8 cellular contexts compared by ENCODE assay signal in genomic region chr3:72255736-72256559, GRCh38.
A peak's percentile ranks its signal among the peaks of the same experiment; 100 is the strongest.
DNase-seq lines count a peak whose midpoint lies in the region; ATAC-seq and TF ChIP-seq lines count a peak whose summit lies in the region.

No MANE protein-coding gene starts in this region.

- TF ChIP-seq EP300 in upper lobe of left lung (IDR thresholded peaks at IDR 0.05), result no peak

- H3K4me1 ChIP-seq in upper lobe of left lung, result peaks cover 14 to 33% (median 27%) of the 10 kb centered on the region in 4 donors

- no peaks in the 10 kb centered on the region for H3K36me3 ChIP-seq in upper lobe of left lung

- ATAC-seq in left colon (peak; percentile 99), upper lobe of left lung (ENCODE audit: low FRiP score in 2 of 2) (peak; percentile 34 to 56), GM18858 (IDR thresholded peaks at IDR 0.05; ENCODE audit: unreplicated experiment) (no peak), GM19455 (IDR thresholded peaks at IDR 0.05; ENCODE audit: unreplicated experiment) (no peak)

- H3K9me3 ChIP-seq in upper lobe of left lung, result no peaks in the 10 kb centered on the region

- DNase-seq in NCI-H1436 (lab: John Stamatoyannopoulos, UW) (peak; percentile 52), NCI-H1436 treated with DMSO at 0.1 percent for 48 hours (lab: John Stamatoyannopoulos, UW) (no peak), NCI-H2107 treated with DMSO at 0.1 percent for 48 hours (lab: John Stamatoyannopoulos, UW; ENCODE audit: unreplicated experiment) (peak; percentile 72), left colon (peak; percentile 83 to 86), upper lobe of left lung (peak; percentile 56 to 66)

- no peaks in the 10 kb centered on the region for H3K27me3 ChIP-seq in upper lobe of left lung

- WGBS in upper lobe of left lung, 2 donors, result 21 to 25% methylated on average over 7 to 14 of the region's 14 CpGs

- intact Hi-C loops in left colon (cut with DNase I, micrococcal nuclease), result no loop called here

- H3K27ac ChIP-seq in angular gyrus (ENCODE audit: low read depth, low read length) (peak overlapping the region; percentile 65), upper lobe of left lung (peak overlapping the region; percentile 28 to 69 (median 59))

- TF ChIP-seq POLR2A in upper lobe of left lung (IDR thresholded peaks at IDR 0.05), result no peak

- H3K4me3 ChIP-seq in upper lobe of left lung, result no peak overlapping the region

- TF ChIP-seq CTCF in upper lobe of left lung (IDR thresholded peaks at IDR 0.05), result peak in 1 of 6 experiments; percentile 25

Comparison
In these comparisons a context has a peak if more than half of its experiments do, and no peak if none do; other contexts are left out.
1. ATAC-seq: peak in left colon (single experiment) and upper lobe of left lung (2 of 2); none in GM18858 (single experiment) and GM19455 (single experiment).